In the genomic region with DNA sequence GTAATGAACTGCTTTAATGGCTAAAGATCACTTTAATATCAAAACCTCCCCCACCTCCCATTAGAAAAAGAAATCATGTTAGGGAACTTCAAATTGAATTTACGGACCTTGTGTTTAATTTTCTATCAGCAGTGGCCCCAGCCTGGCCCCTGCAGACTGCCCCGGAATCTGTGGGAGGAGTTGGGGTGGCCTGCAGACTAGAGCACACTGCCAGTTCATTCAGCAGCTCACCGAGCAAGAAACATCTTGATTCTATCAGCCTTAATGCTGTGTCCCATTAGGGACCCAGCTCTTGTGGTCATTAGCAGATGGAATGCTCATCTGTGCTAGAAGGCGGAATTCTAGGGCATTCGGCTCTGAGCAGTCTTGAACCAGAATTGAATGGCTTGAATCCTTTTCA, we compare ENCODE assay signal across 18 cellular contexts. TPM values are rescaled to one million over a fixed set of nuclear protein-coding genes. Genes with fewer than 3 reads are reported as not detected.
DNase-seq lines count a peak whose midpoint lies in the region; ATAC-seq and TF ChIP-seq lines count a peak whose summit lies in the region.
"Had no signal": no experiment of that assay in that cellular context is flagged by ENCODE, and none has a peak within 500 bp of the region (broad histone marks: within the 10 kb centered on the region; RNA-seq: fewer than 3 reads in every experiment).

No MANE protein-coding gene starts in this region.

- H3K4me2 ChIP-seq in GM23248 (ENCODE audit: unreplicated experiment), result peak overlapping the region; percentile 29

- TF ChIP-seq CTCF in stomach (IDR thresholded peaks at IDR 0.05) (no peak), psoas muscle (IDR thresholded peaks at IDR 0.05) (no peak)

- no peaks in the 10 kb centered on the region for H4K20me1 ChIP-seq in GM23248 (ENCODE audit: insufficient read depth)

- 24% methylated on average over 5 of the region's 5 CpGs for WGBS in GM23248 (ENCODE audit: low coverage in 1 of 2, low lambda C conversion rate in 2 of 2, missing lambda C conversion rate in 2 of 2), 2 experiments
- 38 to 53% (median 44%) methylated on average over 5 of the region's 5 CpGs for WGBS in stomach, 5 donors
- WGBS in aorta, 2 donors, result 49 to 62% methylated on average over 5 of the region's 5 CpGs
- whole genome bisulfite sequencing in psoas muscle, 3 donors, result 54 to 57% (median 54%) methylated on average over 5 of the region's 5 CpGs

- H3K9me3 ChIP-seq in GM23248 (ENCODE audit: low read depth), result no peaks in the 10 kb centered on the region
- H3K9me3 ChIP-seq in adipocyte (ENCODE audit: control insufficient read depth, low read length), result no peaks in the 10 kb centered on the region
- no peaks in the 10 kb centered on the region for H3K9me3 ChIP-seq in stomach
- no peaks in the 10 kb centered on the region for H3K9me3 ChIP-seq in aorta (ENCODE audit: control insufficient read depth, low read length)
- no peaks in the 10 kb centered on the region for H3K9me3 ChIP-seq in psoas muscle
- H3K9me3 ChIP-seq: colonic mucosa had no signal

- H3F3A ChIP-seq in GM23248 (ENCODE audit: insufficient read depth), result peaks cover 64% of the 10 kb centered on the region

- no peaks in the 10 kb centered on the region for H3K27me3 ChIP-seq in GM23248 (replicated peaks; ENCODE audit: insufficient read depth)
- no peaks in the 10 kb centered on the region for H3K27me3 ChIP-seq in adipocyte (replicated peaks; ENCODE audit: control insufficient read depth, insufficient read depth, low read length)
- H3K27me3 ChIP-seq in stomach, result no peaks in the 10 kb centered on the region
- no peaks in the 10 kb centered on the region for H3K27me3 ChIP-seq in aorta (ENCODE audit: control insufficient read depth in 1 of 2, insufficient read depth in 2 of 2, low read length in 1 of 2)
- no peaks in the 10 kb centered on the region for H3K27me3 ChIP-seq in psoas muscle (ENCODE audit: insufficient read depth in 3 of 3, low read length in 2 of 3)
- H3K27me3 ChIP-seq: colonic mucosa had no signal

- peaks cover 89% of the 10 kb centered on the region for H3K79me2 ChIP-seq in GM23248 (ENCODE audit: insufficient read depth)

- H3K27ac ChIP-seq in GM23248, result peak overlapping the region; percentile 7; the same call in 1 of the 2 replicates
- peak overlapping the region in 4 of 5 donors; percentile 56 to 80 (median 78) for H3K27ac ChIP-seq in stomach
- no peak overlapping the region for H3K27ac ChIP-seq in aorta (ENCODE audit: low read depth in 1 of 2, low read length in 2 of 2)
- no peak overlapping the region for H3K27ac ChIP-seq in psoas muscle
- H3K27ac ChIP-seq: colonic mucosa, HL-60 had no signal

- H3K36me3 ChIP-seq in GM23248 (ENCODE audit: low read depth) (no peaks in the 10 kb centered on the region), adipocyte (ENCODE audit: control insufficient read depth, insufficient read depth, low read length, severe bottlenecking) (no peaks in the 10 kb centered on the region), stomach (no peaks in the 10 kb centered on the region), aorta (ENCODE audit: control insufficient read depth in 1 of 2, insufficient read depth in 2 of 2, low read length in 1 of 2) (no peaks in the 10 kb centered on the region), psoas muscle (ENCODE audit: insufficient read depth in 1 of 2, low read depth in 1 of 2) (no peaks in the 10 kb centered on the region)
- H3K36me3 ChIP-seq: colonic mucosa had no signal

- H3K4me3 ChIP-seq in GM23248 (no peak overlapping the region), adipocyte (ENCODE audit: low read length) (peak overlapping the region; percentile 17), stomach (no peak overlapping the region), aorta (ENCODE audit: low read length in 2 of 2) (no peak overlapping the region), psoas muscle (no peak overlapping the region)
- H3K4me3 ChIP-seq: colonic mucosa had no signal

- H2AFZ ChIP-seq in GM23248, result no peak overlapping the region

- DNase-seq in GM23248 (peak; percentile 56), adipocyte (ENCODE audit: low read depth) (peak; percentile 55), islet precursor cell (peak; percentile 73), stomach (no peak), aorta (no peak), psoas muscle (no peak), DMS79 treated with DMSO at 0.1 percent for 48 hours (lab: John Stamatoyannopoulos, UW) (no peak), NAMALWA (ENCODE audit: low spot score) (no peak)
- DNase-seq: activated CD4-positive, CD25-positive, alpha-beta regulatory T cell treated with anti-CD3 and anti-CD28 coated beads, Interleukin-2, amount 50 U/mL, for 72 hours; activated naive CD8-positive, alpha-beta T cell treated with anti-CD3 and anti-CD28 coated beads, Interleukin-2, amount 10 ng/mL, durations not matched to agents 7 days and 5 days; CD4-positive, alpha-beta memory T cell; colonic mucosa; GF-D8; H7; NCI-H2107; NK-92 treated with Interleukin-12 subunit alpha and Interleukin-12 subunit beta, amount 100 ng/mL, for 24 hours; stimulated activated naive CD4-positive, alpha-beta T cell treated with Interleukin-2 at 50 U/mL for 16 hours had no signal

- no peak for TF ChIP-seq POLR2A in stomach (IDR thresholded peaks at IDR 0.05)

- peaks cover 86% of the 10 kb centered on the region for H3K4me1 ChIP-seq in GM23248 (ENCODE audit: insufficient read depth)
- H3K4me1 ChIP-seq in adipocyte (ENCODE audit: control insufficient read depth, insufficient read depth, low read length), result peaks cover 61% of the 10 kb centered on the region
- peaks cover 30 to 96% (median 73%) of the 10 kb centered on the region in 4 donors for H3K4me1 ChIP-seq in stomach
- peaks cover 0 to 6% of the 10 kb centered on the region in 2 donors for H3K4me1 ChIP-seq in aorta (ENCODE audit: control insufficient read depth in 1 of 2, insufficient read depth in 2 of 2, low read length in 2 of 2)
- H3K4me1 ChIP-seq in psoas muscle, result peaks cover 3% of the 10 kb centered on the region

- in situ Hi-C loops in GM23248 (cut with MboI), result no loop called here

- H3K9ac ChIP-seq in GM23248 (no peak overlapping the region), adipocyte (ENCODE audit: low read length) (no peak overlapping the region)

- TF ChIP-seq EP300 in stomach (IDR thresholded peaks at IDR 0.05), result no peak

- no peaks in the 10 kb centered on the region for H3K9me2 ChIP-seq in GM23248 (ENCODE audit: insufficient read depth)

- no peak for ATAC-seq in aorta (ENCODE audit: low FRiP score)
- ATAC-seq in psoas muscle, result no peak

- intact Hi-C loops in stomach (cut with DNase I; ENCODE audit: low total_unique reads), result no loop called here
- intact Hi-C loops in aorta (cut with DNase I), result no loop called here
- intact Hi-C loops in psoas muscle (cut with DNase I), result no loop called here

RNA-seq across cellular contexts. Expression of gene FLNB, which starts 54.2 kb away (rescaled TPM):
- total RNA-seq in GM23248 (2014; rRNA removed; shearing (Covaris generic)), result 186 and 199 TPM in 2 replicates
- 60.6 and 61.7 TPM in 2 replicates for polyA plus RNA-seq in GM23248 (2016; fragmentation: Nextera tagmentation; extraction: Ambion mirVana)
- 100 to 1,000 TPM in 3 of 5 donors, 10 to 100 TPM in 2; 51.3 to 204 (median 112) TPM for total RNA-seq in stomach
- polyA plus RNA-seq in stomach, result 10 to 100 TPM; 38.2 to 76.2 (median 45.1) TPM
- total RNA-seq in aorta, result 100 to 1,000 TPM; 157 to 254 TPM
- polyA plus RNA-seq in aorta, result 10 to 100 TPM; 33.3 to 92.6 TPM
- total RNA-seq in psoas muscle, result 10 to 100 TPM; 11.6 to 17.9 (median 15.4) TPM
- polyA plus RNA-seq in psoas muscle, result 10 to 100 TPM in 2 of 3 donors, 1 to 10 TPM in 1; 6.4 to 14.7 (median 11.0) TPM

Comparison
In these comparisons a context has a peak if more than half of its experiments do, and no peak if none do; other contexts are left out.
1. DNase-seq: peak in GM23248 (single experiment), adipocyte (single experiment) and islet precursor cell (single experiment); none in stomach (single experiment), aorta (0 of 2), psoas muscle (0 of 2), DMS79 treated with DMSO at 0.1 percent for 48 hours (single experiment) and NAMALWA (single experiment).
2. H3K27ac ChIP-seq: peak in GM23248 (single experiment) and stomach (4 of 5); none in aorta (0 of 2) and psoas muscle (single experiment).